In the genomic region with DNA sequence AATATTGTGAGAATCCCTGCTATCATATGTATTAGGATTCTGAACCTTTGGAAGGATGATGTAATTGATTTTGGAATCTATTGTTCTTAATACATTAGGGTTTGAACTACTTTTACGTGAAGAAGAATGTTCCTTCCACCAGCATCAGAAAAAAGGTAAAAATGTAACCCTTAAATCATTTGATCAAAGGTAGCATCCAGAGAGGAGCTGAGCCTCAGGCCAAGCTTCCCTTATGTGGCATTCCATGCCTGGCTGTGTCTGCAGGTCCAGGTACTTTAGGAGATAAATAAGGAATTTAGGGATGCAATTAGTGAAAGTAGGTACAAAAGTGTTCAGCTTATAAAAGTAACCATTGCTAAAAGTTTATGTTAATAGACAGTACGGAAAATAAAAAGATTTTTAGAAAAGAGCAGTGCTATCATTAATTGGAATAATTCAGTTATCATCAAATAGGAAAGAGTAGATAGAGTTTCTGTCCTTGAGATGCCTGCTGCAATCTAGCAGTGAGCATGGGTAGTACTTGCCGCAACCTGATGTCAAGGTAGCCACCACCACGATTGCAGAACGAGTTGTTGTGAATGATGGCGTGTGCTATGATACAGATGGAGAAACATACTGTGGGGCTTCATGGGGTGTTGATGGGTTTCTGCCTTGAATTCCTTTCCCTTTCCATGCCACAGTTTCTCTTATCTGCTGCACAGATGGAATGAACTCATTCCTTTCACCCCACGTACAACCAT, we compare ENCODE assay signal across 22 cellular contexts.
DNase-seq lines count a peak whose midpoint lies in the region; ATAC-seq, FAIRE-seq and TF ChIP-seq lines count a peak whose summit lies in the region.
"Had no signal": no experiment of that assay in that cellular context is flagged by ENCODE, and none has a peak within 500 bp of the region (broad histone marks: within the 10 kb centered on the region; RNA-seq: fewer than 3 reads in every experiment).

No MANE protein-coding gene starts in this region.

- peak overlapping the region; percentile 74 for H3K14ac ChIP-seq in trophoblast cell (ENCODE audit: low read length)

- peak overlapping the region; percentile 21 for H3K27ac Mint-ChIP-seq in stimulated activated naive CD8-positive, alpha-beta T cell treated with anti-CD3 and anti-CD28 coated beads, Interleukin-15, Interleukin-2, amounts not matched to agents 100 ng/mL and 50 ng/mL, for 24 hours
- no peak overlapping the region for H3K27ac Mint-ChIP-seq in astrocyte (ENCODE audit: unreplicated experiment)
- H3K27ac Mint-ChIP-seq: B cell; CD4-positive, alpha-beta T cell; CD8-positive, alpha-beta T cell had no signal

- WGBS in trophoblast cell (ENCODE audit: extremely low coverage, insufficient coverage, insufficient read length) = no CpG with 5 or more reads among the region's 7 CpGs

- H4K12ac ChIP-seq in trophoblast cell (ENCODE audit: low read depth, low read length) = no peak overlapping the region

- H3K27me3 ChIP-seq in astrocyte (ENCODE audit: insufficient read depth, low read length) (no peaks in the 10 kb centered on the region), trophoblast cell (ENCODE audit: insufficient read depth, low read length) (no peaks in the 10 kb centered on the region), vagina (no peaks in the 10 kb centered on the region)
- H3K27me3 ChIP-seq: BLaER1 treated with 17β-estradiol and CSF1 and Interleukin-3, amounts not matched to agents 10 nM and 100 nM had no signal

- no peak for TF ChIP-seq POLR2A in vagina (IDR thresholded peaks at IDR 0.05)

- H3K27ac ChIP-seq in astrocyte (ENCODE audit: low read depth, low read length) (no peak overlapping the region), trophoblast cell (ENCODE audit: low read depth, low read length) (peak overlapping the region; percentile 83), vagina (no peak overlapping the region)
- H3K27ac ChIP-seq: 22Rv1; A549; BLaER1 treated with 17β-estradiol and CSF1 and Interleukin-3, amounts not matched to agents 10 nM and 100 nM; C4-2B had no signal

- H4K20me1 ChIP-seq in astrocyte (ENCODE audit: insufficient read depth, low read length) = no peaks in the 10 kb centered on the region
- H4K20me1 ChIP-seq: BLaER1 treated with 17β-estradiol and CSF1 and Interleukin-3, amounts not matched to agents 10 nM and 100 nM had no signal

- H2AFZ ChIP-seq in astrocyte (ENCODE audit: low read depth, low read length) (no peak overlapping the region), trophoblast cell (ENCODE audit: insufficient read depth, low read length, poor library complexity) (no peak overlapping the region)

- no peaks in the 10 kb centered on the region for H3K36me3 Mint-ChIP-seq in stimulated activated naive CD8-positive, alpha-beta T cell treated with anti-CD3 and anti-CD28 coated beads, Interleukin-15, Interleukin-2, amounts not matched to agents 100 ng/mL and 50 ng/mL, for 24 hours (ENCODE audit: low read depth)
- no peaks in the 10 kb centered on the region for H3K36me3 Mint-ChIP-seq in astrocyte (ENCODE audit: low read depth, unreplicated experiment)
- H3K36me3 Mint-ChIP-seq: CD8-positive, alpha-beta T cell had no signal

- no peak overlapping the region for H3K4ac ChIP-seq in trophoblast cell (ENCODE audit: low read depth, low read length)

- peak overlapping the region; percentile 90 for H2BK120ac ChIP-seq in trophoblast cell (ENCODE audit: insufficient read depth, low read length, poor library complexity)

- H3K9me3 ChIP-seq in astrocyte (ENCODE audit: insufficient read depth, low read depth, low read length) (no peaks in the 10 kb centered on the region), trophoblast cell (ENCODE audit: insufficient read depth, low read depth, low read length) (no peaks in the 10 kb centered on the region), vagina (no peaks in the 10 kb centered on the region)
- H3K9me3 ChIP-seq: A549; BLaER1 treated with 17β-estradiol and CSF1 and Interleukin-3, amounts not matched to agents 10 nM and 100 nM; Caco-2 had no signal

- H3K36me3 ChIP-seq in astrocyte (ENCODE audit: insufficient read depth, low read length) (no peaks in the 10 kb centered on the region), trophoblast cell (ENCODE audit: control insufficient read depth in 1 of 2, insufficient read depth in 2 of 2, low read length in 2 of 2) (no peaks in the 10 kb centered on the region), vagina (no peaks in the 10 kb centered on the region)
- H3K36me3 ChIP-seq: BLaER1 treated with 17β-estradiol and CSF1 and Interleukin-3, amounts not matched to agents 10 nM and 100 nM had no signal

- no peak overlapping the region for H3K4me3 ChIP-seq in astrocyte (ENCODE audit: insufficient read depth, low read depth, low read length)
- H3K4me3 ChIP-seq in trophoblast cell (ENCODE audit: low read depth, low read length) = no peak overlapping the region
- no peak overlapping the region for H3K4me3 ChIP-seq in vagina
- H3K4me3 ChIP-seq: A549; BLaER1 treated with 17β-estradiol and CSF1 and Interleukin-3, amounts not matched to agents 10 nM and 100 nM had no signal

- TF ChIP-seq CTCF in astrocyte (IDR thresholded peaks at IDR 0.05; ENCODE audit: insufficient read depth, low read depth, low read length) = no peak
- TF ChIP-seq CTCF in vagina (IDR thresholded peaks at IDR 0.05) = no peak

- H3K4me1 ChIP-seq in astrocyte (ENCODE audit: insufficient read depth, low read length) = peaks cover 8% of the 10 kb centered on the region
- H3K4me1 ChIP-seq in trophoblast cell (ENCODE audit: control insufficient read depth in 1 of 2, insufficient read depth in 2 of 2, low read length in 2 of 2) = peaks cover 6 to 10% of the 10 kb centered on the region in 2 experiments
- H3K4me1 ChIP-seq in vagina = no peaks in the 10 kb centered on the region
- H3K4me1 ChIP-seq: BLaER1 treated with 17β-estradiol and CSF1 and Interleukin-3, amounts not matched to agents 10 nM and 100 nM had no signal

- H3K23ac ChIP-seq in trophoblast cell (ENCODE audit: low read length) = no peak overlapping the region

- DNase-seq in stimulated activated naive CD8-positive, alpha-beta T cell treated with anti-CD3 and anti-CD28 coated beads, Interleukin-15, Interleukin-2, amounts not matched to agents 100 U/mL and 50 U/mL, for 24 hours = no peak
- peak; percentile 14 for DNase-seq in astrocyte (ENCODE audit: low read depth)
- DNase-seq in trophoblast cell = peak; percentile 81 to 92
- DNase-seq in AG08396 (ENCODE audit: low spot score) = no peak
- DNase-seq in vagina (ENCODE audit: extremely low spot score in 2 of 2) = no peak
- DNase-seq: AML-193; Caco-2; Calu3; CD4-positive, alpha-beta T cell; CD8-positive, alpha-beta T cell; DMS79 treated with DMSO at 0.1 percent for 48 hours; GF-D8 had no signal

- peak overlapping the region; percentile 65 for H4K8ac ChIP-seq in trophoblast cell (ENCODE audit: low read depth, low read length)

- H3K9ac ChIP-seq in astrocyte (ENCODE audit: low read length) (no peak overlapping the region), trophoblast cell (ENCODE audit: low read length) (no peak overlapping the region)
- H3K9ac ChIP-seq: BLaER1 treated with 17β-estradiol and CSF1 and Interleukin-3, amounts not matched to agents 10 nM and 100 nM had no signal

- H4K91ac ChIP-seq in trophoblast cell (ENCODE audit: low read depth, low read length) = peak overlapping the region; percentile 91

- FAIRE-seq in astrocyte (lab: Jason Lieb, UNC) = no peak
- FAIRE-seq: A549, D721Med, G401.6, GM12891, GM19239 had no signal

- H2BK5ac ChIP-seq in trophoblast cell (ENCODE audit: low read depth, low read length, poor library complexity) = peak overlapping the region; percentile 75

- no peak for ATAC-seq in stimulated activated naive CD8-positive, alpha-beta T cell treated with anti-CD3 and anti-CD28 coated beads, Interleukin-15, Interleukin-2, amounts not matched to agents 100 U/mL and 50 U/mL, for 24 hours
- ATAC-seq: A549; CD8-positive, alpha-beta T cell had no signal

- H2BK12ac ChIP-seq in trophoblast cell (ENCODE audit: low read length) = no peak overlapping the region

- H3K4me3 Mint-ChIP-seq in stimulated activated naive CD8-positive, alpha-beta T cell treated with anti-CD3 and anti-CD28 coated beads, Interleukin-15, Interleukin-2, amounts not matched to agents 100 ng/mL and 50 ng/mL, for 24 hours = no peak overlapping the region
- H3K4me3 Mint-ChIP-seq in astrocyte (ENCODE audit: unreplicated experiment) = no peak overlapping the region
- H3K4me3 Mint-ChIP-seq: B cell; CD4-positive, alpha-beta T cell; CD8-positive, alpha-beta T cell had no signal

- H3K18ac ChIP-seq in trophoblast cell (ENCODE audit: low read length) = no peak overlapping the region

- H3K4me2 ChIP-seq in astrocyte (ENCODE audit: low read length) (no peak overlapping the region), trophoblast cell (ENCODE audit: low read length) (no peak overlapping the region)
- H3K4me2 ChIP-seq: A549; BLaER1 treated with 17β-estradiol and CSF1 and Interleukin-3, amounts not matched to agents 10 nM and 100 nM had no signal

- no peaks in the 10 kb centered on the region for H3K27me3 Mint-ChIP-seq in stimulated activated naive CD8-positive, alpha-beta T cell treated with anti-CD3 and anti-CD28 coated beads, Interleukin-15, Interleukin-2, amounts not matched to agents 100 ng/mL and 50 ng/mL, for 24 hours
- H3K27me3 Mint-ChIP-seq in astrocyte (ENCODE audit: low read depth, unreplicated experiment) = peaks cover 2% of the 10 kb centered on the region
- H3K27me3 Mint-ChIP-seq: CD4-positive, alpha-beta T cell had no signal

- H3K4me1 Mint-ChIP-seq in stimulated activated naive CD8-positive, alpha-beta T cell treated with anti-CD3 and anti-CD28 coated beads, Interleukin-15, Interleukin-2, amounts not matched to agents 100 ng/mL and 50 ng/mL, for 24 hours (ENCODE audit: low read depth) = no peaks in the 10 kb centered on the region
- peaks cover 12% of the 10 kb centered on the region for H3K4me1 Mint-ChIP-seq in astrocyte (ENCODE audit: low read depth, unreplicated experiment)
- H3K4me1 Mint-ChIP-seq: B cell had no signal

- H3K79me1 ChIP-seq in trophoblast cell (ENCODE audit: low read length) = peaks cover 33% of the 10 kb centered on the region

- no peaks in the 10 kb centered on the region for H3K9me3 Mint-ChIP-seq in stimulated activated naive CD8-positive, alpha-beta T cell treated with anti-CD3 and anti-CD28 coated beads, Interleukin-15, Interleukin-2, amounts not matched to agents 100 ng/mL and 50 ng/mL, for 24 hours
- H3K9me3 Mint-ChIP-seq in astrocyte (ENCODE audit: unreplicated experiment) = peaks cover 2% of the 10 kb centered on the region
- H3K9me3 Mint-ChIP-seq: CD4-positive, alpha-beta T cell; CD8-positive, alpha-beta T cell had no signal

- H2AK5ac ChIP-seq in trophoblast cell (ENCODE audit: low read length) = no peak overlapping the region

- intact Hi-C loops in vagina (cut with DNase I) = no loop called here

- H3K79me2 ChIP-seq in astrocyte (ENCODE audit: insufficient read depth, low read length) = no peaks in the 10 kb centered on the region
- H3K79me2 ChIP-seq in trophoblast cell (ENCODE audit: control insufficient read depth, insufficient read depth, low read length, poor library complexity) = no peaks in the 10 kb centered on the region

Comparison
In these comparisons a context has a peak if more than half of its experiments do, and no peak if none do; other contexts are left out.
1. DNase-seq: peak in astrocyte (single experiment) and trophoblast cell (2 of 2); none in stimulated activated naive CD8-positive, alpha-beta T cell treated with anti-CD3 and anti-CD28 coated beads, Interleukin-15, Interleukin-2, amounts not matched to agents 100 U/mL and 50 U/mL, for 24 hours (single experiment), AG08396 (single experiment) and vagina (0 of 2).